In the genomic region with DNA sequence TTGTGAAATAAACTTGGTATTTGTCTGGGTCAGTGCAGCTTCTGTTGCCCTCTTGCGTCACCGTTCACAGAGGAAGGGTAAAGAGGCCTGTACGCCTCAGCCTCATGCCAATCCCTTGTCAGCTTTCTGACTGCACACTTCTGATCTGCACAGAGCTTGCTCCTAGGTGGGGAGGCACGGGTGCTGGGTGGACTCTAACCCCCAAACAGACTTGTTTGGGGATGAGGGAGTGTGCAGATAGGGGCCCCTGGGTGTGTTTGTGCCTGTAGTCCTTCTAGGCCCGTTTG, we compare ENCODE assay signal across 8 cellular contexts. TPM values are rescaled to one million over a fixed set of nuclear protein-coding genes. Genes with fewer than 3 reads are reported as not detected.
DNase-seq lines count a peak whose midpoint lies in the region; ATAC-seq, FAIRE-seq and TF ChIP-seq lines count a peak whose summit lies in the region.

No MANE protein-coding gene starts in this region.

- intact Hi-C loops in Right ventricle myocardium inferior (cut with DNase I) (no loop called here), left cardiac atrium (cut with DNase I) (no loop called here), head of caudate nucleus (cut with DNase I) (no loop called here)

- no peak overlapping the region for H3K27ac Mint-ChIP-seq in activated CD4-positive, alpha-beta memory T cell treated with anti-CD3 and anti-CD28 coated beads, Interleukin-2, amount 10 ng/mL, durations not matched to agents 7 days and 5 days
- peak overlapping the region; percentile 80 for H3K27ac Mint-ChIP-seq in type B pancreatic cell

- no peaks in the 10 kb centered on the region for H3K9me3 Mint-ChIP-seq in activated CD4-positive, alpha-beta memory T cell treated with anti-CD3 and anti-CD28 coated beads, Interleukin-2, amount 10 ng/mL, durations not matched to agents 7 days and 5 days
- no peaks in the 10 kb centered on the region for H3K9me3 Mint-ChIP-seq in type B pancreatic cell

- H3K4me1 ChIP-seq in keratinocyte (ENCODE audit: control insufficient read depth, extremely low read depth, insufficient read depth, low read length) = peaks cover 46% of the 10 kb centered on the region

- peak overlapping the region; percentile 70 for H3K9ac ChIP-seq in keratinocyte (ENCODE audit: control insufficient read depth, extremely low read depth, insufficient read depth, low read length)

- peak; percentile 18 for DNase-seq in Right ventricle myocardium inferior (ENCODE audit: missing footprints)
- no peak for DNase-seq in left cardiac atrium
- DNase-seq in activated CD4-positive, alpha-beta memory T cell treated with anti-CD3 and anti-CD28 coated beads, Interleukin-2, amount 10 ng/mL, durations not matched to agents 7 days and 5 days = no peak
- DNase-seq in keratinocyte (ENCODE audit: low read depth, low spot score) = no peak
- no peak for DNase-seq in type B pancreatic cell (ENCODE audit: extremely low spot score, unreplicated experiment)
- DNase-seq in H7 = no peak
- no peak for DNase-seq in head of caudate nucleus

- H2AFZ ChIP-seq in keratinocyte (ENCODE audit: control insufficient read depth, low read length) = no peak overlapping the region

- TF ChIP-seq CTCF in keratinocyte (optimal IDR thresholded peaks at IDR 0.05 in 1 of 3, IDR thresholded peaks at IDR 0.05 in 1 of 3, conservative IDR thresholded peaks at IDR 0.05 in 1 of 3; ENCODE audit: extremely low read depth in 1 of 3, insufficient read depth in 2 of 3, low read length in 3 of 3) (no peak), type B pancreatic cell (conservative IDR thresholded peaks at IDR 0.05) (no peak)

- peak overlapping the region; percentile 72 for H3K4me3 Mint-ChIP-seq in activated CD4-positive, alpha-beta memory T cell treated with anti-CD3 and anti-CD28 coated beads, Interleukin-2, amount 10 ng/mL, durations not matched to agents 7 days and 5 days
- H3K4me3 Mint-ChIP-seq in type B pancreatic cell = peak overlapping the region; percentile 95

- H3K36me3 Mint-ChIP-seq in activated CD4-positive, alpha-beta memory T cell treated with anti-CD3 and anti-CD28 coated beads, Interleukin-2, amount 10 ng/mL, durations not matched to agents 7 days and 5 days (ENCODE audit: low read depth) = peaks cover 31% of the 10 kb centered on the region
- H3K36me3 Mint-ChIP-seq in type B pancreatic cell = peaks cover 32% of the 10 kb centered on the region

- no peaks in the 10 kb centered on the region for H4K20me1 ChIP-seq in keratinocyte (ENCODE audit: control insufficient read depth, extremely low read depth, insufficient read depth, low read length)

- POLR2A ChIA-PET in activated CD4-positive, alpha-beta memory T cell treated with anti-CD3 and anti-CD28 coated beads, Interleukin-2, amount 10 ng/mL, durations not matched to agents 7 days and 5 days (lab: Charles Lee) = interaction anchor here (1.0 kb wide), 1 partner anchor 28 kb away, joined by 3 read pairs; no protein-coding TSS in a partner anchor

- dilution Hi-C loops in keratinocyte (cut with MboI; ENCODE audit: extremely low pct_ligation_motif_present, low sequenced_read_pairs) = no loop called here

- no peaks in the 10 kb centered on the region for H3K27me3 Mint-ChIP-seq in activated CD4-positive, alpha-beta memory T cell treated with anti-CD3 and anti-CD28 coated beads, Interleukin-2, amount 10 ng/mL, durations not matched to agents 7 days and 5 days
- H3K27me3 Mint-ChIP-seq in type B pancreatic cell = no peaks in the 10 kb centered on the region

- H3K36me3 ChIP-seq in keratinocyte (ENCODE audit: control insufficient read depth in 2 of 2, extremely low read depth in 1 of 2, insufficient read depth in 2 of 2, low read length in 2 of 2) (peaks cover 24 to 27% of the 10 kb centered on the region in 2 experiments), H7 (replicated peaks; ENCODE audit: control insufficient read depth, insufficient read depth, low read length) (peaks cover 16% of the 10 kb centered on the region)

- H3K4me1 Mint-ChIP-seq in activated CD4-positive, alpha-beta memory T cell treated with anti-CD3 and anti-CD28 coated beads, Interleukin-2, amount 10 ng/mL, durations not matched to agents 7 days and 5 days = peaks cover 61% of the 10 kb centered on the region
- peaks cover 56% of the 10 kb centered on the region for H3K4me1 Mint-ChIP-seq in type B pancreatic cell (ENCODE audit: unreplicated experiment)

- no peaks in the 10 kb centered on the region for H3K9me1 ChIP-seq in keratinocyte (ENCODE audit: control insufficient read depth, extremely low read depth, insufficient read depth, low read length)

- H3K9me3 ChIP-seq in keratinocyte (ENCODE audit: control insufficient read depth, low read depth, low read length) = no peaks in the 10 kb centered on the region

- H3K4me3 ChIP-seq in keratinocyte (ENCODE audit: control insufficient read depth in 2 of 3, extremely low read depth in 1 of 3, insufficient read depth in 2 of 3, low read depth in 1 of 3, low read length in 3 of 3) (peak overlapping the region in 1 of 3 experiments; percentile 62), H7 (ENCODE audit: insufficient read depth, low read depth, low read length) (no peak overlapping the region; the same call in 1 of the 2 replicates)

- H3K27ac ChIP-seq in keratinocyte (ENCODE audit: control insufficient read depth, insufficient read depth, low read length) = no peak overlapping the region

- CTCF ChIA-PET in activated CD4-positive, alpha-beta memory T cell treated with anti-CD3 and anti-CD28 coated beads, Interleukin-2, amount 10 ng/mL, durations not matched to agents 7 days and 5 days (lab: Charles Lee) = no interaction called here

- ATAC-seq in Right ventricle myocardium inferior = no peak
- no peak for ATAC-seq in left cardiac atrium
- ATAC-seq in GM19328 (IDR thresholded peaks at IDR 0.05; ENCODE audit: unreplicated experiment) = no peak

- peak overlapping the region; percentile 80 for H3K4me2 ChIP-seq in keratinocyte (ENCODE audit: control insufficient read depth, extremely low read depth, insufficient read depth, low read depth, low read length)

- FAIRE-seq in keratinocyte (lab: Jason Lieb, UNC) = no peak

- H3K79me2 ChIP-seq in keratinocyte (ENCODE audit: control insufficient read depth, insufficient read depth, low read length) = peaks cover 59% of the 10 kb centered on the region

- H3K27me3 ChIP-seq in keratinocyte (ENCODE audit: control insufficient read depth, extremely low read depth, insufficient read depth, low read length) (no peaks in the 10 kb centered on the region), H7 (ENCODE audit: control insufficient read depth, insufficient read depth, low read length) (no peaks in the 10 kb centered on the region)

RNA-seq across cellular contexts. Expression of gene B4GALT2, which starts 0.8 kb away (rescaled TPM):
- 39.1 TPM for total RNA-seq in Right ventricle myocardium inferior
- total RNA-seq in left cardiac atrium = 10 to 100 TPM; 35.5 to 44.2 TPM
- 10 to 100 TPM; 13.0 to 15.5 TPM for total RNA-seq in activated CD4-positive, alpha-beta memory T cell treated with anti-CD3 and anti-CD28 coated beads, Interleukin-2, amount 10 ng/mL, durations not matched to agents 7 days and 5 days
- polyA plus RNA-seq in keratinocyte = 39.6 to 60.7 TPM (median 50.4 TPM) in 3 replicates
- 10.2 TPM for polyA plus RNA-seq in keratinocyte (2011; ENCODE audit: low read depth)
- polyA plus RNA-seq in keratinocyte (2011; cell fraction: cytosol; rRNA removed) = 28.8 and 65.0 TPM in 2 replicates
- polyA plus RNA-seq in keratinocyte (2011; cell fraction: nucleus; rRNA removed) = 25.2 and 34.4 TPM in 2 replicates
- 39.3 and 79.8 TPM in 2 replicates for polyA plus RNA-seq in keratinocyte (2012; ENCODE audit: low replicate concordance)
- 43.2 to 116 TPM (median 55.0 TPM) in 3 replicates for polyA minus RNA-seq in keratinocyte
- polyA minus RNA-seq in keratinocyte (2011; cell fraction: cytosol; rRNA and poly(A)+ RNA removed) = 108 TPM
- 21.2 and 21.3 TPM in 2 replicates for polyA minus RNA-seq in keratinocyte (2011; cell fraction: nucleus; rRNA and poly(A)+ RNA removed)
- 44.3 and 54.8 TPM in 2 replicates for total RNA-seq in type B pancreatic cell (ENCODE audit: low replicate concordance)
- total RNA-seq in H7 (2014; rRNA removed; shearing (Covaris generic)) = 207 and 217 TPM in 2 replicates

RNA-seq across cellular contexts. Expression of gene ATP6V0B, which starts 3.4 kb away (rescaled TPM):
- total RNA-seq in Right ventricle myocardium inferior (84.5 TPM), left cardiac atrium (100 to 1,000 TPM in 1 of 2 donors, 10 to 100 TPM in 1; 96.5 to 113 TPM), type B pancreatic cell (ENCODE audit: low replicate concordance) (115 and 135 TPM in 2 replicates)
- 100 to 1,000 TPM; 121 TPM for total RNA-seq in activated CD4-positive, alpha-beta memory T cell treated with anti-CD3 and anti-CD28 coated beads, Interleukin-2, amount 10 ng/mL, durations not matched to agents 7 days and 5 days
- 195 to 325 TPM (median 233 TPM) in 3 replicates for polyA plus RNA-seq in keratinocyte
- 37.8 TPM for polyA plus RNA-seq in keratinocyte (2011; ENCODE audit: low read depth)
- polyA plus RNA-seq in keratinocyte (2011; cell fraction: cytosol; rRNA removed) = 213 and 278 TPM in 2 replicates
- 257 and 265 TPM in 2 replicates for polyA plus RNA-seq in keratinocyte (2011; cell fraction: nucleus; rRNA removed)
- polyA plus RNA-seq in keratinocyte (2012; ENCODE audit: low replicate concordance) = 176 and 266 TPM in 2 replicates
- 176 to 259 TPM (median 180 TPM) in 3 replicates for polyA minus RNA-seq in keratinocyte
- polyA minus RNA-seq in keratinocyte (2011; cell fraction: cytosol; rRNA and poly(A)+ RNA removed) = 211 TPM
- polyA minus RNA-seq in keratinocyte (2011; cell fraction: nucleus; rRNA and poly(A)+ RNA removed) = 69.2 and 72.5 TPM in 2 replicates
- 196 and 237 TPM in 2 replicates for total RNA-seq in H7 (2014; rRNA removed; shearing (Covaris generic))

RNA-seq across cellular contexts. Expression of gene DPH2, which starts 8.4 kb away (rescaled TPM):
- 14.8 TPM for total RNA-seq in Right ventricle myocardium inferior
- total RNA-seq in left cardiac atrium = 10 to 100 TPM; 14.1 to 20.9 TPM
- 10 to 100 TPM; 18.0 to 19.2 TPM for total RNA-seq in activated CD4-positive, alpha-beta memory T cell treated with anti-CD3 and anti-CD28 coated beads, Interleukin-2, amount 10 ng/mL, durations not matched to agents 7 days and 5 days
- 30.3 to 35.1 TPM (median 33.5 TPM) in 3 replicates for polyA plus RNA-seq in keratinocyte
- polyA plus RNA-seq in keratinocyte (2011; ENCODE audit: low read depth) = 20.3 TPM
- 20.0 and 29.5 TPM in 2 replicates for polyA plus RNA-seq in keratinocyte (2011; cell fraction: cytosol; rRNA removed)
- polyA plus RNA-seq in keratinocyte (2011; cell fraction: nucleus; rRNA removed) = 72.0 and 76.9 TPM in 2 replicates
- polyA plus RNA-seq in keratinocyte (2012; ENCODE audit: low replicate concordance) = 25.8 and 25.9 TPM in 2 replicates
- polyA minus RNA-seq in keratinocyte = 29.9 to 66.6 TPM (median 33.9 TPM) in 3 replicates
- polyA minus RNA-seq in keratinocyte (2011; cell fraction: cytosol; rRNA and poly(A)+ RNA removed) = 35.1 TPM
- polyA minus RNA-seq in keratinocyte (2011; cell fraction: nucleus; rRNA and poly(A)+ RNA removed) = 19.2 and 21.3 TPM in 2 replicates
- 25.7 and 30.2 TPM in 2 replicates for total RNA-seq in type B pancreatic cell (ENCODE audit: low replicate concordance)
- total RNA-seq in H7 (2014; rRNA removed; shearing (Covaris generic)) = 75.4 and 83.4 TPM in 2 replicates

RNA-seq across cellular contexts. Expression of gene CCDC24, which starts 13.2 kb away (rescaled TPM):
- 0.89 TPM for total RNA-seq in Right ventricle myocardium inferior
- total RNA-seq in left cardiac atrium = 1 to 10 TPM; 1.8 to 2.2 TPM
- 1 to 10 TPM; 1.8 to 2.2 TPM for total RNA-seq in activated CD4-positive, alpha-beta memory T cell treated with anti-CD3 and anti-CD28 coated beads, Interleukin-2, amount 10 ng/mL, durations not matched to agents 7 days and 5 days
- polyA plus RNA-seq in keratinocyte = 5.2 to 6.2 TPM (median 5.2 TPM) in 3 replicates
- polyA plus RNA-seq in keratinocyte (2011; ENCODE audit: low read depth) = 2.0 TPM
- 3.0 and 7.9 TPM in 2 replicates for polyA plus RNA-seq in keratinocyte (2011; cell fraction: cytosol; rRNA removed)
- polyA plus RNA-seq in keratinocyte (2011; cell fraction: nucleus; rRNA removed) = 13.4 and 19.2 TPM in 2 replicates
- 2.3 and 9.6 TPM in 2 replicates for polyA plus RNA-seq in keratinocyte (2012; ENCODE audit: low replicate concordance)
- polyA minus RNA-seq in keratinocyte = 1.4 to 3.9 TPM (median 2.9 TPM) in 3 replicates
- 7.5 TPM for polyA minus RNA-seq in keratinocyte (2011; cell fraction: cytosol; rRNA and poly(A)+ RNA removed)
- 4.0 and 4.2 TPM in 2 replicates for polyA minus RNA-seq in keratinocyte (2011; cell fraction: nucleus; rRNA and poly(A)+ RNA removed)
- 14.9 and 15.6 TPM in 2 replicates for total RNA-seq in type B pancreatic cell (ENCODE audit: low replicate concordance)
- 10.5 and 19.8 TPM in 2 replicates for total RNA-seq in H7 (2014; rRNA removed; shearing (Covaris generic))

RNA-seq across cellular contexts. Expression of gene IPO13, which starts 31.5 kb away (rescaled TPM):
- 56.9 TPM for total RNA-seq in Right ventricle myocardium inferior
- total RNA-seq in left cardiac atrium = 10 to 100 TPM; 26.7 to 30.1 TPM
- total RNA-seq in activated CD4-positive, alpha-beta memory T cell treated with anti-CD3 and anti-CD28 coated beads, Interleukin-2, amount 10 ng/mL, durations not matched to agents 7 days and 5 days = 10 to 100 TPM; 21.5 to 23.5 TPM
- polyA plus RNA-seq in keratinocyte = 20.7 to 40.0 TPM (median 35.7 TPM) in 3 replicates
- 29.5 TPM for polyA plus RNA-seq in keratinocyte (2011; ENCODE audit: low read depth)
- polyA plus RNA-seq in keratinocyte (2011; cell fraction: cytosol; rRNA removed) = 23.3 and 31.4 TPM in 2 replicates
- polyA plus RNA-seq in keratinocyte (2011; cell fraction: nucleus; rRNA removed) = 88.6 and 100 TPM in 2 replicates
- polyA plus RNA-seq in keratinocyte (2012; ENCODE audit: low replicate concordance) = 28.3 and 31.7 TPM in 2 replicates
- polyA minus RNA-seq in keratinocyte = 68.1 to 123 TPM (median 111 TPM) in 3 replicates
- polyA minus RNA-seq in keratinocyte (2011; cell fraction: cytosol; rRNA and poly(A)+ RNA removed) = 58.1 TPM
- polyA minus RNA-seq in keratinocyte (2011; cell fraction: nucleus; rRNA and poly(A)+ RNA removed) = 46.1 and 57.6 TPM in 2 replicates
- 31.5 and 39.4 TPM in 2 replicates for total RNA-seq in type B pancreatic cell (ENCODE audit: low replicate concordance)
- total RNA-seq in H7 (2014; rRNA removed; shearing (Covaris generic)) = 29.2 and 34.2 TPM in 2 replicates
